In genomic region chr14:79040742-79041249, GRCh38 we compare ENCODE assay signal across 13 cellular contexts.
DNase-seq lines count a peak whose midpoint lies in the region; ATAC-seq and TF ChIP-seq lines count a peak whose summit lies in the region.
"Had no signal": no experiment of that assay in that cellular context is flagged by ENCODE, and none has a peak within 500 bp of the region (broad histone marks: within the 10 kb centered on the region; RNA-seq: fewer than 3 reads in every experiment).

No MANE protein-coding gene starts in this region.

- H3K79me2 ChIP-seq in mammary epithelial cell (ENCODE audit: insufficient read depth, low read length) (no peaks in the 10 kb centered on the region), PC-3 (ENCODE audit: low read length) (no peaks in the 10 kb centered on the region)

- intact Hi-C loops in mammary epithelial cell (cut with micrococcal nuclease) (no loop called here), MCF 10A (cut with micrococcal nuclease) (no loop called here), head of caudate nucleus (cut with DNase I) (no loop called here), PC-3 (cut with micrococcal nuclease) (no loop called here), heart right ventricle (cut with DNase I) (no loop called here)

- TF ChIP-seq CTCF in mammary epithelial cell (conservative IDR thresholded peaks at IDR 0.05 in 1 of 2, IDR thresholded peaks at IDR 0.05 in 1 of 2; ENCODE audit: extremely low read depth in 1 of 2, insufficient read depth in 1 of 2, low read depth in 1 of 2, low read length in 2 of 2) = no peak
- no peak for TF ChIP-seq CTCF in MCF 10A (IDR thresholded peaks at IDR 0.05; ENCODE audit: unreplicated experiment)
- no peak for TF ChIP-seq CTCF in epithelial cell of esophagus (IDR thresholded peaks at IDR 0.05; ENCODE audit: insufficient read depth, low read depth, low read length, missing control alignments)
- no peak for TF ChIP-seq CTCF in PC-3 (conservative IDR thresholded peaks at IDR 0.05; ENCODE audit: low read depth, low read length)
- no peak for TF ChIP-seq CTCF in heart right ventricle (IDR thresholded peaks at IDR 0.05)

- no peaks in the 10 kb centered on the region for H3K27me3 Mint-ChIP-seq in MCF 10A (ENCODE audit: insufficient read depth, unreplicated experiment)
- H3K27me3 Mint-ChIP-seq: CD4-positive, alpha-beta memory T cell had no signal

- no peaks in the 10 kb centered on the region for H3K9me2 ChIP-seq in PC-3 (replicated peaks; ENCODE audit: low read length)

- in situ Hi-C loops in mammary epithelial cell (cut with MboI; ENCODE audit: low sequenced_read_pairs in 2 of 2) = no loop called here

- H3K4me2 ChIP-seq in mammary epithelial cell (ENCODE audit: insufficient read depth, low read depth, low read length) = no peak overlapping the region
- H3K4me2 ChIP-seq in PC-3 (ENCODE audit: low read length) = no peak overlapping the region

- no peak overlapping the region for H3K27ac ChIP-seq in mammary epithelial cell (ENCODE audit: insufficient read depth, low read depth, low read length)
- H3K27ac ChIP-seq in PC-3 (ENCODE audit: low read length) = no peak overlapping the region
- H3K27ac ChIP-seq in heart right ventricle = no peak overlapping the region
- H3K27ac ChIP-seq: C4-2B had no signal

- peaks cover 13% of the 10 kb centered on the region for H3K4me1 Mint-ChIP-seq in MCF 10A (ENCODE audit: insufficient read depth, unreplicated experiment)
- H3K4me1 Mint-ChIP-seq: CD4-positive, alpha-beta memory T cell had no signal

- H3K9ac ChIP-seq in mammary epithelial cell (ENCODE audit: insufficient read depth, low read length) = no peak overlapping the region
- H3K9ac ChIP-seq in PC-3 (ENCODE audit: low read length) = no peak overlapping the region

- CTCF ChIA-PET in mammary epithelial cell (lab: Charles Lee; ENCODE audit: low non-redundant PET) = no interaction called here
- CTCF ChIA-PET in MCF 10A (lab: Yijun Ruan, JAX) = no interaction called here
- CTCF ChIA-PET in PC-3 (lab: Charles Lee) = no interaction called here

- dilution Hi-C loops in mammary epithelial cell (cut with HindIII; ENCODE audit: low sequenced_read_pairs) = no loop called here

- H3K4me3 Mint-ChIP-seq in MCF 10A (ENCODE audit: unreplicated experiment) = no peak overlapping the region
- H3K4me3 Mint-ChIP-seq: CD4-positive, alpha-beta memory T cell had no signal

- H3K9me3 ChIP-seq in mammary epithelial cell (replicated peaks; ENCODE audit: insufficient read depth, low read length) = peaks cover 13% of the 10 kb centered on the region
- H3K9me3 ChIP-seq in PC-3 (ENCODE audit: low read length) = no peaks in the 10 kb centered on the region
- H3K9me3 ChIP-seq in heart right ventricle = peaks cover 0 to 10% (median 0%) of the 10 kb centered on the region in 11 donors
- H3K9me3 ChIP-seq: BE2C had no signal

- 100% methylated on average over 1 of the region's 1 CpG for WGBS in mammary epithelial cell (ENCODE audit: low coverage, missing lambda C conversion rate)
- 88 to 100% methylated on average over 1 of the region's 1 CpG for WGBS in heart right ventricle, 2 donors

- peaks cover 17% of the 10 kb centered on the region for H3K9me3 Mint-ChIP-seq in MCF 10A (ENCODE audit: unreplicated experiment)

- no peak overlapping the region for H3K27ac Mint-ChIP-seq in MCF 10A (ENCODE audit: low read depth, unreplicated experiment)
- H3K27ac Mint-ChIP-seq: CD4-positive, alpha-beta memory T cell had no signal

- ATAC-seq in PC-3 = no peak
- no peak for ATAC-seq in heart right ventricle
- ATAC-seq: HepG2 had no signal

- H3K4me1 ChIP-seq in mammary epithelial cell (ENCODE audit: insufficient read depth, low read length) (peaks cover 10% of the 10 kb centered on the region), PC-3 (ENCODE audit: insufficient read depth, low read length) (peaks cover 12% of the 10 kb centered on the region), heart right ventricle (no peaks in the 10 kb centered on the region)
- H3K4me1 ChIP-seq: BE2C had no signal

- H3K36me3 ChIP-seq in mammary epithelial cell (ENCODE audit: insufficient read depth, low read length) = no peaks in the 10 kb centered on the region
- no peaks in the 10 kb centered on the region for H3K36me3 ChIP-seq in PC-3 (ENCODE audit: low read depth, low read length)
- H3K36me3 ChIP-seq in heart right ventricle = no peaks in the 10 kb centered on the region
- H3K36me3 ChIP-seq: BE2C had no signal

- no peaks in the 10 kb centered on the region for H3K27me3 ChIP-seq in mammary epithelial cell (ENCODE audit: insufficient read depth, low read length)
- H3K27me3 ChIP-seq in PC-3 (ENCODE audit: low read length) = no peaks in the 10 kb centered on the region
- no peaks in the 10 kb centered on the region for H3K27me3 ChIP-seq in heart right ventricle
- H3K27me3 ChIP-seq: BE2C had no signal

- DNase-seq in mammary epithelial cell (peak; percentile 27), MCF 10A (ENCODE audit: unreplicated experiment) (no peak), NCI-H69 (lab: John Stamatoyannopoulos, UW) (peak; percentile 22), epithelial cell of esophagus (ENCODE audit: low read depth) (peak; percentile 33), head of caudate nucleus (no peak), PC-3 (no peak), heart right ventricle (no peak)
- DNase-seq: BE2C; CD4-positive, alpha-beta memory T cell; DMS79; HCEC 1CT had no signal

- H3K36me3 Mint-ChIP-seq in MCF 10A (ENCODE audit: insufficient read depth, unreplicated experiment) = no peaks in the 10 kb centered on the region
- H3K36me3 Mint-ChIP-seq: CD4-positive, alpha-beta memory T cell had no signal

- POLR2A ChIA-PET in MCF 10A (lab: Yijun Ruan, JAX) = interaction anchor here (1.3 kb wide), 1 partner anchor 10 kb away, joined by 4 read pairs; no protein-coding TSS in a partner anchor
- POLR2A ChIA-PET in PC-3 (lab: Charles Lee; ENCODE audit: unreplicated experiment) = no interaction called here

- peak overlapping the region; percentile 60 for H2AFZ ChIP-seq in mammary epithelial cell (ENCODE audit: low read depth, low read length)
- H2AFZ ChIP-seq in PC-3 (ENCODE audit: low read length) = no peak overlapping the region

- H3K4me3 ChIP-seq in mammary epithelial cell (replicated peaks in 1 of 3; ENCODE audit: insufficient read depth in 1 of 3, low read depth in 2 of 3, low read length in 3 of 3) = no peak overlapping the region
- H3K4me3 ChIP-seq in epithelial cell of esophagus (ENCODE audit: low read length) = no peak overlapping the region
- no peak overlapping the region for H3K4me3 ChIP-seq in PC-3 (ENCODE audit: low read length)
- H3K4me3 ChIP-seq in heart right ventricle = no peak overlapping the region

- H4K20me1 ChIP-seq in mammary epithelial cell (ENCODE audit: insufficient read depth, low read length) (no peaks in the 10 kb centered on the region), PC-3 (ENCODE audit: low read length) (no peaks in the 10 kb centered on the region)

- BruUV-seq in mammary epithelial cell (replicated peaks; lab: Mats Ljungman, UMichigan) (no TSS peak), MCF 10A (replicated peaks; lab: Mats Ljungman, UMichigan) (no TSS peak), PC-3 (replicated peaks; lab: Mats Ljungman, UMichigan) (no TSS peak)

- H3F3A ChIP-seq in PC-3 (ENCODE audit: low read length, unreplicated experiment) = no peaks in the 10 kb centered on the region

Comparison
In these comparisons a context has a peak if more than half of its experiments do, and no peak if none do; other contexts are left out.
1. DNase-seq: peak in mammary epithelial cell (single experiment), NCI-H69 (single experiment) and epithelial cell of esophagus (single experiment); none in MCF 10A (single experiment), head of caudate nucleus (0 of 42), PC-3 (single experiment) and heart right ventricle (0 of 2).